Comparison of ENCODE assay signal across 17 cellular contexts in genomic region chr15:60118564-60119080, GRCh38.
DNase-seq lines count a peak whose midpoint lies in the region; ATAC-seq and TF ChIP-seq lines count a peak whose summit lies in the region.
"Had no signal": no experiment of that assay in that cellular context is flagged by ENCODE, and none has a peak within 500 bp of the region (broad histone marks: within the 10 kb centered on the region; RNA-seq: fewer than 3 reads in every experiment).

No MANE protein-coding gene starts in this region.

- peak overlapping the region; percentile 45 for H3K4me3 ChIP-seq in GM23338
- H3K4me3 ChIP-seq in Loucy (ENCODE audit: low read length, poor library complexity, severe bottlenecking) = no peak overlapping the region
- peak overlapping the region; percentile 22 for H3K4me3 ChIP-seq in OCI-LY3 (ENCODE audit: low read length)
- peak overlapping the region; percentile 63 for H3K4me3 ChIP-seq in iPS-20b (ENCODE audit: low read length)
- H3K4me3 ChIP-seq: MG63 had no signal

- H3K4me2 ChIP-seq in GM23338 = peak overlapping the region; percentile 68
- H3K4me2 ChIP-seq in Loucy (ENCODE audit: low read depth, low read length, poor library complexity, severe bottlenecking) = no peak overlapping the region
- H3K4me2 ChIP-seq in OCI-LY3 (ENCODE audit: low read length) = peak overlapping the region; percentile 86

- H3K27me3 ChIP-seq in GM23338 (ENCODE audit: insufficient read depth) = peaks cover 46% of the 10 kb centered on the region
- H3K27me3 ChIP-seq in Loucy (ENCODE audit: insufficient read depth, low read length, poor library complexity, severe bottlenecking) = no peaks in the 10 kb centered on the region
- no peaks in the 10 kb centered on the region for H3K27me3 ChIP-seq in OCI-LY3 (ENCODE audit: low read depth, low read length)
- H3K27me3 ChIP-seq in iPS-20b (ENCODE audit: insufficient read depth, low read length) = peaks cover 43% of the 10 kb centered on the region
- H3K27me3 ChIP-seq: MG63 had no signal

- no peaks in the 10 kb centered on the region for H3K9me3 Mint-ChIP-seq in GM23338
- H3K9me3 Mint-ChIP-seq in progenitor cell of endocrine pancreas (ENCODE audit: low read depth) = no peaks in the 10 kb centered on the region
- H3K9me3 Mint-ChIP-seq: CD4-positive, alpha-beta T cell; T-helper 1 cell treated with Interleukin-12 subunit alpha and Interleukin-12 subunit beta and Interleukin-4 antibody, amounts not matched to agents 30 μg/mL and 1 μg/mL, for 36 hours had no signal

- ATAC-seq in GM23338 = peak; percentile 20
- no peak for ATAC-seq in HG02981 (IDR thresholded peaks at IDR 0.05; ENCODE audit: unreplicated experiment)

- H3K9me2 ChIP-seq in GM23338 (ENCODE audit: insufficient read depth) (peaks cover 3% of the 10 kb centered on the region; the same call in 1 of the 2 replicates), Loucy (replicated peaks; ENCODE audit: low read depth, low read length) (no peaks in the 10 kb centered on the region)

- H3K9ac ChIP-seq in Loucy (ENCODE audit: low read depth, low read length, poor library complexity, severe bottlenecking) = no peak overlapping the region
- H3K9ac ChIP-seq in OCI-LY3 (ENCODE audit: low read length) = peak overlapping the region; percentile 48
- no peak overlapping the region for H3K9ac ChIP-seq in iPS-20b (ENCODE audit: low read depth, low read length)

- H3K27ac Mint-ChIP-seq in GM23338 = no peak overlapping the region
- H3K27ac Mint-ChIP-seq in progenitor cell of endocrine pancreas = no peak overlapping the region
- H3K27ac Mint-ChIP-seq: B cell; CD4-positive, alpha-beta T cell; T-helper 1 cell treated with Interleukin-12 subunit alpha and Interleukin-12 subunit beta and Interleukin-4 antibody, amounts not matched to agents 30 μg/mL and 1 μg/mL, for 36 hours had no signal

- no peaks in the 10 kb centered on the region for H3K36me3 ChIP-seq in GM23338 (ENCODE audit: insufficient read depth)
- H3K36me3 ChIP-seq in Loucy (ENCODE audit: insufficient read depth, low read length) = no peaks in the 10 kb centered on the region
- no peaks in the 10 kb centered on the region for H3K36me3 ChIP-seq in OCI-LY3 (replicated peaks; ENCODE audit: low read depth, low read length)
- no peaks in the 10 kb centered on the region for H3K36me3 ChIP-seq in iPS-20b (ENCODE audit: insufficient read depth, low read depth, low read length)
- H3K36me3 ChIP-seq: MG63 had no signal

- H3K4me3 Mint-ChIP-seq in GM23338 (peak overlapping the region; percentile 60), progenitor cell of endocrine pancreas (ENCODE audit: low read depth) (no peak overlapping the region)
- H3K4me3 Mint-ChIP-seq: B cell; CD4-positive, alpha-beta T cell; T-helper 1 cell treated with Interleukin-12 subunit alpha and Interleukin-12 subunit beta and Interleukin-4 antibody, amounts not matched to agents 30 μg/mL and 1 μg/mL, for 36 hours had no signal

- H3K4me1 Mint-ChIP-seq in GM23338 (peaks cover 68% of the 10 kb centered on the region), progenitor cell of endocrine pancreas (ENCODE audit: low read depth) (peaks cover 10% of the 10 kb centered on the region)
- H3K4me1 Mint-ChIP-seq: B cell had no signal

- H3K27ac ChIP-seq in GM23338 (ENCODE audit: low read depth) (peak overlapping the region; percentile 35), OCI-LY3 (ENCODE audit: low read length) (peak overlapping the region; percentile 99), iPS-20b (ENCODE audit: low read length) (no peak overlapping the region), caudate nucleus (ENCODE audit: low read depth, low read length) (no peak overlapping the region)

- H3K4me1 ChIP-seq in GM23338 (ENCODE audit: insufficient read depth) (peaks cover 66% of the 10 kb centered on the region), Loucy (ENCODE audit: insufficient read depth, low read length, poor library complexity, severe bottlenecking) (peaks cover 47% of the 10 kb centered on the region), OCI-LY3 (ENCODE audit: low read length) (peaks cover 93% of the 10 kb centered on the region), iPS-20b (ENCODE audit: insufficient read depth, low read length) (peaks cover 55% of the 10 kb centered on the region)

- DNase-seq in GM23338 (ENCODE audit: low spot score) (peak; percentile 54), caudate nucleus (lab: John Stamatoyannopoulos, UW) (no peak), progenitor cell of endocrine pancreas (ENCODE audit: low spot score, unreplicated experiment) (no peak)
- DNase-seq: CD4-positive, alpha-beta T cell; DMS79 treated with DMSO at 0.1 percent for 48 hours; GDM1; HCEC 1CT; KBM-7; MG63; NCI-H226; SHP77 treated with DMSO at 0.1 percent for 48 hours had no signal

- peaks cover 19% of the 10 kb centered on the region; the same call in 1 of the 2 replicates for H3F3A ChIP-seq in GM23338 (replicated peaks; ENCODE audit: low read depth)
- H3F3A ChIP-seq in Loucy (ENCODE audit: low read depth) = no peaks in the 10 kb centered on the region; the same call in 1 of the 2 replicates

- TF ChIP-seq CTCF in GM23338 (conservative IDR thresholded peaks at IDR 0.05; ENCODE audit: low read depth in 2 of 2) = no peak
- TF ChIP-seq CTCF in Loucy (conservative IDR thresholded peaks at IDR 0.05; ENCODE audit: low read length) = no peak
- no peak for TF ChIP-seq CTCF in OCI-LY3 (IDR thresholded peaks at IDR 0.05; ENCODE audit: low read depth, low read length)
- no peak for TF ChIP-seq CTCF in progenitor cell of endocrine pancreas (IDR thresholded peaks at IDR 0.05; ENCODE audit: unreplicated experiment)

- H4K20me1 ChIP-seq in GM23338 (replicated peaks; ENCODE audit: insufficient read depth) (no peaks in the 10 kb centered on the region), Loucy (ENCODE audit: insufficient read depth, low read length, poor library complexity, severe bottlenecking) (no peaks in the 10 kb centered on the region), OCI-LY3 (ENCODE audit: insufficient read depth, low read length) (no peaks in the 10 kb centered on the region)

- H3K36me3 Mint-ChIP-seq in GM23338 (ENCODE audit: low read depth) (no peaks in the 10 kb centered on the region), progenitor cell of endocrine pancreas (ENCODE audit: insufficient read depth) (no peaks in the 10 kb centered on the region)

- H2AFZ ChIP-seq in GM23338 (no peak overlapping the region), Loucy (ENCODE audit: low read length) (peak overlapping the region; percentile 14; the same call in 1 of the 2 replicates), OCI-LY3 (ENCODE audit: low read depth, low read length) (peak overlapping the region; percentile 64)

- H3K9me3 ChIP-seq in Loucy (ENCODE audit: insufficient read depth, low read depth, low read length) (no peaks in the 10 kb centered on the region), OCI-LY3 (ENCODE audit: insufficient read depth, low read length) (no peaks in the 10 kb centered on the region), iPS-20b (ENCODE audit: insufficient read depth, low read depth, low read length) (no peaks in the 10 kb centered on the region)
- H3K9me3 ChIP-seq: MG63 had no signal

- no peaks in the 10 kb centered on the region for H3K79me2 ChIP-seq in GM23338 (replicated peaks; ENCODE audit: insufficient read depth)
- no peaks in the 10 kb centered on the region for H3K79me2 ChIP-seq in Loucy (ENCODE audit: insufficient read depth, low read length)
- H3K79me2 ChIP-seq in OCI-LY3 (ENCODE audit: low read length) = no peaks in the 10 kb centered on the region

- peaks cover 22% of the 10 kb centered on the region for H3K27me3 Mint-ChIP-seq in GM23338 (ENCODE audit: insufficient read depth, low read depth, poor library complexity)
- peaks cover 70% of the 10 kb centered on the region for H3K27me3 Mint-ChIP-seq in progenitor cell of endocrine pancreas
- H3K27me3 Mint-ChIP-seq: CD4-positive, alpha-beta T cell had no signal

TF ChIP-seq in GM23338, 12 proteins besides CTCF, POLR2A, EP300 and RAD21:
- TF ChIP-seq NANOG (IDR thresholded peaks at IDR 0.05; ENCODE audit: borderline replicate concordance) (peak; percentile 96), ETS1 (IDR thresholded peaks at IDR 0.05) (no peak)

Comparison
In these comparisons a context has a peak if more than half of its experiments do, and no peak if none do; other contexts are left out.
1. H3K27ac ChIP-seq: peak in GM23338 (single experiment) and OCI-LY3 (single experiment); none in iPS-20b (single experiment) and caudate nucleus (single experiment).